Comparison of ENCODE assay signal across 27 cellular contexts in the genomic region with DNA sequence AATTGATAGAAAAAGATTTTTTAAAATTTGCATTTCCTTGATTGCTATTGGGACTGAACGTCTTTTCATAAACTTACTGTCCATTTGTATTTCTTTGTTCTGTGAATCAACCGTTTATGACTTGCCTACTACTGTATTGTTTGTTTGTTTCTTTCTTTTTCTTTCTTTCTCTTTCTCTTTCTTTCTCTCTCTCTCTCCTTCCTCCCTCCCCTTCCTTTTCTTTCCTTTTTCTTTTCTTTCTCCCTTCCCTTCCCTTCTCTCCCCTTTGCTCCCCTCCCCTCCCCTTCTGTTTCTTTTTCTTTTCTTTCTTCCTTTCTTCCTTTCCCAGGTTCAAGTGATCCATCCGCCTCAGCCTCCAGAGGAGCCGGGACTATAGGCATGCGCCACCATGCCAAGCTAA.
"Had no signal": no experiment of that assay in that cellular context is flagged by ENCODE, and none has a peak within 500 bp of the region (broad histone marks: within the 10 kb centered on the region; RNA-seq: fewer than 3 reads in every experiment).

No MANE protein-coding gene starts in this region.

- H3K27me3 Mint-ChIP-seq: natural killer cell treated with Interleukin-12 subunit alpha and Interleukin-12 subunit beta and Interleukin-15 and Interleukin-18, amount 100 ng/mL, for 72 hours; progenitor cell of endocrine pancreas; stimulated activated naive B cell treated with anti-CD40 and anti-IgM and Interleukin-4, amounts not matched to agents 10 μg/mL and 1 μg/mL and 100 μg/mL, for 72 hours; stimulated activated naive CD8-positive, alpha-beta T cell treated with anti-CD3 and anti-CD28 coated beads, Interleukin-15, Interleukin-2, amounts not matched to agents 100 ng/mL and 50 ng/mL, for 24 hours had no signal

- H3K9me3 Mint-ChIP-seq: natural killer cell treated with Interleukin-12 subunit alpha and Interleukin-12 subunit beta and Interleukin-15 and Interleukin-18, amount 100 ng/mL, for 72 hours; neural crest cell; stimulated activated effector memory CD8-positive, alpha-beta T cell treated with anti-CD3 and anti-CD28 coated beads, Interleukin-12 subunit alpha, Interleukin-12 subunit beta, amount 100 ng/mL, for 72 hours; stimulated activated naive B cell treated with anti-CD40 and anti-IgM and Interleukin-4, amounts not matched to agents 10 μg/mL and 1 μg/mL and 100 μg/mL, for 72 hours; stimulated activated naive CD8-positive, alpha-beta T cell treated with anti-CD3 and anti-CD28 coated beads, Interleukin-15, Interleukin-2, amounts not matched to agents 100 ng/mL and 50 ng/mL, for 24 hours had no signal

- ATAC-seq: natural killer cell treated with Interleukin-12 subunit alpha and Interleukin-12 subunit beta and Interleukin-15 and Interleukin-18, amount 100 ng/mL, for 72 hours; pancreas; psoas muscle; right cardiac atrium; right lobe of liver; stimulated activated effector memory CD8-positive, alpha-beta T cell treated with anti-CD3 and anti-CD28 coated beads, Interleukin-12 subunit alpha, Interleukin-12 subunit beta, amount 100 ng/mL, for 72 hours; stimulated activated naive B cell treated with anti-CD40 and anti-IgM and Interleukin-4, amounts not matched to agents 10 μg/mL and 1 μg/mL and 100 μg/mL, for 72 hours had no signal

- H3K4me1 ChIP-seq: pancreas, psoas muscle, sigmoid colon, stomach, tibial nerve, upper lobe of left lung, vagina had no signal

- H3K4me3 Mint-ChIP-seq: natural killer cell treated with Interleukin-12 subunit alpha and Interleukin-12 subunit beta and Interleukin-15 and Interleukin-18, amount 100 ng/mL, for 72 hours; nephron progenitor cell; neural crest cell; stimulated activated effector memory CD8-positive, alpha-beta T cell treated with anti-CD3 and anti-CD28 coated beads, Interleukin-12 subunit alpha, Interleukin-12 subunit beta, amount 100 ng/mL, for 72 hours; stimulated activated naive B cell treated with anti-CD40 and anti-IgM and Interleukin-4, amounts not matched to agents 10 μg/mL and 1 μg/mL and 100 μg/mL, for 72 hours; stimulated activated naive CD8-positive, alpha-beta T cell treated with anti-CD3 and anti-CD28 coated beads, Interleukin-15, Interleukin-2, amounts not matched to agents 100 ng/mL and 50 ng/mL, for 24 hours had no signal

- H3K4me3 ChIP-seq: pancreas, psoas muscle, right lobe of liver, sigmoid colon, stomach, thoracic aorta, thyroid gland, tibial nerve, upper lobe of left lung, vagina had no signal

- H3K4me1 Mint-ChIP-seq: neural crest cell; stimulated activated effector memory CD8-positive, alpha-beta T cell treated with anti-CD3 and anti-CD28 coated beads, Interleukin-12 subunit alpha, Interleukin-12 subunit beta, amount 100 ng/mL, for 72 hours had no signal

- H3K27me3 ChIP-seq: neutrophil, pancreas, right lobe of liver, sigmoid colon, stomach, thyroid gland, tibial nerve, upper lobe of left lung, vagina had no signal

- H3K27ac ChIP-seq: neutrophil, pancreas, psoas muscle, right lobe of liver, sigmoid colon, stomach, thoracic aorta, thyroid gland, tibial nerve, upper lobe of left lung, vagina had no signal

- DNase-seq: nephron progenitor cell; nucleus accumbens; pancreas; posterior cingulate gyrus; psoas muscle; right cardiac atrium; right lobe of liver; sigmoid colon; small intestine; stimulated activated CD4-positive, alpha-beta T cell treated with anti-CD3 and anti-CD28 coated beads, Interleukin-15, amount 100 ng/mL, for 24 hours; stimulated activated CD4-positive, alpha-beta T cell treated with anti-CD3 and anti-CD28 coated beads, Interleukin-2, amount 100 ng/mL, for 24 hours; stimulated activated CD4-positive, alpha-beta T cell treated with anti-CD3 and anti-CD28 coated beads, Interleukin-2, amount 100 ng/mL, for 48 hours; stimulated activated CD4-positive, alpha-beta T cell treated with anti-CD3 and anti-CD28 coated beads, Interleukin-4, amount 100 ng/mL, for 24 hours; stimulated activated naive B cell treated with anti-CD40 and anti-IgM and Interleukin-4, amounts not matched to agents 10 μg/mL and 1 μg/mL and 100 μg/mL, for 72 hours; stimulated activated naive CD4-positive, alpha-beta T cell treated with Interleukin-2 at 50 U/mL for 16 hours; stomach; thyroid gland; upper lobe of left lung had no signal

- H3K36me3 ChIP-seq: thyroid gland had no signal

- H3K9me3 ChIP-seq: neutrophil, pancreas, psoas muscle, right lobe of liver, sigmoid colon, stomach, thoracic aorta, thyroid gland, tibial nerve, upper lobe of left lung, vagina had no signal

- H3K27ac Mint-ChIP-seq: natural killer cell treated with Interleukin-12 subunit alpha and Interleukin-12 subunit beta and Interleukin-15 and Interleukin-18, amount 100 ng/mL, for 72 hours; nephron progenitor cell; progenitor cell of endocrine pancreas; stimulated activated effector memory CD8-positive, alpha-beta T cell treated with anti-CD3 and anti-CD28 coated beads, Interleukin-12 subunit alpha, Interleukin-12 subunit beta, amount 100 ng/mL, for 72 hours; stimulated activated naive B cell treated with anti-CD40 and anti-IgM and Interleukin-4, amounts not matched to agents 10 μg/mL and 1 μg/mL and 100 μg/mL, for 72 hours; stimulated activated naive CD8-positive, alpha-beta T cell treated with anti-CD3 and anti-CD28 coated beads, Interleukin-15, Interleukin-2, amounts not matched to agents 100 ng/mL and 50 ng/mL, for 24 hours had no signal
